8 cellular contexts compared by ENCODE assay signal in the genomic region with DNA sequence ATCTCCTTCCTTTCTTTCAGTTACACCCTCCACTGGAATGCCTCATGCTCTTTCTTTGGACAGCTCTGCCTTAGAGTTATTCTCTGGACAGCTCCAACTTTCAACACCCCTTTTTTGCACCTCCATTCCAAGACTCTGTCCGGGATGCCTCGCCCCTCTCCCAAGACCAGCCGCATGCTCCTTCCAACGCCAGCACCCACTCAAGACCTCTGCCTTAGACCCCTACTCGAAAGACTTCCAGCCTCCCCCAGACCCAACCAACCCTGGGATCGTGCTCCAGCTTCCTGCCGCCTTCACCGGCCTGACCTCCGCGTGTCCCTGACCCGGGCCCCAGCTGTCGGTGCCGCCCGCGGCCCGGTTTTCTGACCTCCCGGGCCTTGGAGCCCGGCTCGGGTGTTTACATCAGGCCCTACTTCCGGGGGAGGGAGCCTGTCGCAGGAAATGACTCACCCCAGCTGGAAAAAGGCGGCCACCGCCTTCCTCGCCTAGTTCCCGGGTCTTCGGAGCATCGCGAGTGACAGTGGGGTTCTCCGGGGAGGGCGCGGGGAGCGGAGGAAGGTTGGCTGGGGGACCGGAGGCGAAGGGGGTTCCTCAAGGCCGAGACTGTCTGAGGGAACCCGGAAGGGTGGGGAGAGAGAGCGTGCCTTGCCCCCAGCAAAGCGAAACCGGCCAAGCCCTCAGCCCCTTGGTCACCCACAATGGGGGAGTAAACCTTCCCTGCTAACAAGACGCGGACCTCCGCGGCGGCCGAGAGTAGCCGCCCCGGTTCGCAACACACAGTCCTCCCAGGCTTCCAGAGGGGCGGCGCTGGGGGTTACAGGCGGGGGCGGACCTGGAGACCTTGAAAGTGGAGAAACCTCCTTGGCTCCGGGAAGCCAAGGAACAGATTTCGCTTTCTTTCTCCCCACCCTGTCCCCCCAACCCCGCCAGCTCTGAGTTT. TPM values are rescaled to one million over a fixed set of nuclear protein-coding genes. Genes with fewer than 3 reads are reported as not detected.
A peak's percentile ranks its signal among the peaks of the same experiment; 100 is the strongest.
DNase-seq lines count a peak whose midpoint lies in the region; ATAC-seq and TF ChIP-seq lines count a peak whose summit lies in the region.

A gene (minus strand): TSS at position 399 of the 940 bp plus-strand sequence. CDS start 1,792 bp downstream, outside the sequence.

- H3K27me3 ChIP-seq in duodenal mucosa (ENCODE audit: control insufficient read depth in 1 of 2, insufficient read depth in 2 of 2, low read length in 2 of 2) = no peaks in the 10 kb centered on the region

- peak within 1 kb of the TSS; percentile 85 for H3K9ac ChIP-seq in duodenal mucosa (ENCODE audit: low read depth in 1 of 2, low read length in 2 of 2)

- POLR2A ChIA-PET in activated CD4-positive, alpha-beta memory T cell treated with anti-CD3 and anti-CD28 coated beads, Interleukin-2, amount 10 ng/mL, durations not matched to agents 7 days and 5 days (lab: Charles Lee) = interaction anchor here (0.7 to 2.8 kb wide), 19 partner anchors 9 to 675 kb away, joined by 3 to 18 read pairs (median 4); a partner anchor contains a TSS

- peaks cover 5 to 6% of the 10 kb centered on the region in 2 donors for H3K4me1 ChIP-seq in duodenal mucosa (ENCODE audit: control insufficient read depth in 1 of 2, insufficient read depth in 2 of 2, low read length in 2 of 2)

- H3K4me3 ChIP-seq in duodenal mucosa (ENCODE audit: low read depth in 1 of 2, low read length in 2 of 2) (peak within 1 kb of the TSS; percentile 84 to 85), lower leg skin (ENCODE audit: low read depth, poor library complexity, severe bottlenecking) (peak within 1 kb of the TSS; percentile 47)

- peak within 1 kb of the TSS; percentile 84 for H3K27ac ChIP-seq in duodenal mucosa (ENCODE audit: low read depth, low read length)

- no peaks in the 10 kb centered on the region for H3K9me3 Mint-ChIP-seq in activated CD4-positive, alpha-beta memory T cell treated with anti-CD3 and anti-CD28 coated beads, Interleukin-2, amount 10 ng/mL, durations not matched to agents 7 days and 5 days

- ATAC-seq in HG03095 (IDR thresholded peaks at IDR 0.05; ENCODE audit: unreplicated experiment) = peak; percentile 72

- H3K27me3 Mint-ChIP-seq in activated CD4-positive, alpha-beta memory T cell treated with anti-CD3 and anti-CD28 coated beads, Interleukin-2, amount 10 ng/mL, durations not matched to agents 7 days and 5 days = no peaks in the 10 kb centered on the region

- CTCF ChIA-PET in activated CD4-positive, alpha-beta memory T cell treated with anti-CD3 and anti-CD28 coated beads, Interleukin-2, amount 10 ng/mL, durations not matched to agents 7 days and 5 days (lab: Charles Lee) = interaction anchor here (0.6 to 1.5 kb wide), 3 partner anchors 63 to 1142 kb away, joined by 4 to 7 read pairs (median 5); no protein-coding TSS in a partner anchor

- DNase-seq in NCI-H1417 (lab: John Stamatoyannopoulos, UW) (peak; percentile 7 to 81 (median 69)), NCI-H1417 treated with DMSO at 0.1 percent for 48 hours (lab: John Stamatoyannopoulos, UW) (no peak), NCI-H748 (lab: John Stamatoyannopoulos, UW; ENCODE audit: unreplicated experiment) (peak; percentile 70), lower leg skin (ENCODE audit: low spot score in 2 of 2) (peak; percentile 65 to 94)
- peak; percentile 81 for DNase-seq in activated CD4-positive, alpha-beta memory T cell treated with anti-CD3 and anti-CD28 coated beads, Interleukin-2, amount 10 ng/mL, durations not matched to agents 7 days and 5 days
- DNase-seq in stimulated activated CD4-positive, alpha-beta T cell treated with anti-CD3 and anti-CD28 coated beads, Interleukin-4, amount 100 ng/mL, for 48 hours (ENCODE audit: low read depth in 2 of 2) = peak; percentile 35 to 60

- H3K4me3 Mint-ChIP-seq in activated CD4-positive, alpha-beta memory T cell treated with anti-CD3 and anti-CD28 coated beads, Interleukin-2, amount 10 ng/mL, durations not matched to agents 7 days and 5 days = peak within 1 kb of the TSS; percentile 94

- H3K4me1 Mint-ChIP-seq in activated CD4-positive, alpha-beta memory T cell treated with anti-CD3 and anti-CD28 coated beads, Interleukin-2, amount 10 ng/mL, durations not matched to agents 7 days and 5 days = peaks cover 20% of the 10 kb centered on the region

- WGBS in lower leg skin, 2 donors = 0 to 41% methylated on average over 9 to 52 of the region's 55 CpGs

- no peaks in the 10 kb centered on the region for H3K9me3 ChIP-seq in duodenal mucosa (ENCODE audit: control insufficient read depth in 1 of 2, low read length in 2 of 2)

- peak within 1 kb of the TSS; percentile 94 for H3K27ac Mint-ChIP-seq in activated CD4-positive, alpha-beta memory T cell treated with anti-CD3 and anti-CD28 coated beads, Interleukin-2, amount 10 ng/mL, durations not matched to agents 7 days and 5 days

- peaks cover 8 to 12% of the 10 kb centered on the region in 2 donors for H3K36me3 ChIP-seq in duodenal mucosa (ENCODE audit: control insufficient read depth in 1 of 2, insufficient read depth in 2 of 2, low read length in 2 of 2)

- no peak for TF ChIP-seq CTCF in lower leg skin (IDR thresholded peaks at IDR 0.05)

- peaks cover 18% of the 10 kb centered on the region for H3K36me3 Mint-ChIP-seq in activated CD4-positive, alpha-beta memory T cell treated with anti-CD3 and anti-CD28 coated beads, Interleukin-2, amount 10 ng/mL, durations not matched to agents 7 days and 5 days (ENCODE audit: low read depth)

- peak in 1 of 2 donors; percentile 47 for TF ChIP-seq POLR2A in lower leg skin (IDR thresholded peaks at IDR 0.05)

- intact Hi-C loops in lower leg skin (cut with DNase I; ENCODE audit: low total_unique reads) = no loop called here

RNA-seq across cellular contexts. Expression of the gene that starts here (rescaled TPM):
- total RNA-seq in activated CD4-positive, alpha-beta memory T cell treated with anti-CD3 and anti-CD28 coated beads, Interleukin-2, amount 10 ng/mL, durations not matched to agents 7 days and 5 days = 10 to 100 TPM; 51.1 to 58.7 TPM
- total RNA-seq in lower leg skin = 100 to 1,000 TPM in 1 of 4 donors, 10 to 100 TPM in 3; 84.4 to 102 (median 87.8) TPM
